25 cellular contexts compared by ENCODE assay signal in the genomic region with DNA sequence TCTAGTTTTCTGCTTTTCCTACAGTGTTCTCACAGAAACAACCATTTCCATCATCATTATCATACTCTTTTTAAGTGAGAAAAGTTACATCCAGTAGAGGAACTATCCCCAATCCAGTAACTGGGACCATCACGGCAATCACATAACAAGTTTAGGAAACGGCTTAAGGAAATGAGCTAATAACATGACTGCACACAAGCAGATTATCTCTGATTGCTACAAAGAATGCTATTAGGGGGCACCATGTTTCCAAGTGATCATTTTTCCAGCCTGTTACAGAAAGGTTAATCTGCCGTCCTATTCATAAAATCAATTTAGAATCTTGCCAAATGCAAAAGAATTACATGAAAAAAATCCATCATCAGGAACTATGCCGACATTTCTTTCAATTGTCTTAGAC.
"Had no signal": no experiment of that assay in that cellular context is flagged by ENCODE, and none has a peak within 500 bp of the region (broad histone marks: within the 10 kb centered on the region; RNA-seq: fewer than 3 reads in every experiment).

No MANE protein-coding gene starts in this region.

- H3K36me3 Mint-ChIP-seq: activated naive CD8-positive, alpha-beta T cell treated with anti-CD3 and anti-CD28 coated beads for 36 hours; mesothelial cell of epicardium; natural killer cell had no signal

- H3K9me3 ChIP-seq: heart right ventricle, left lung, ovary, prostate gland, transverse colon had no signal

- H3K4me3 ChIP-seq: coronary artery, heart right ventricle, left lung, lung, ovary, prostate gland, transverse colon had no signal

- H3K27ac Mint-ChIP-seq: activated B cell treated with CpG ODN at 0.5 μM for 24 hours; activated naive CD8-positive, alpha-beta T cell treated with anti-CD3 and anti-CD28 coated beads for 36 hours; activated T-helper 2 cell treated with anti-CD3 and anti-CD28 coated beads, Interferon-gamma antibody, Interleukin-2, Interleukin-4, amounts not matched to agents 10 μg/mL and 5 μg/mL and 100 μg/mL, durations not matched to agents 14 hours and 24 hours and 36 hours; mesothelial cell of epicardium; natural killer cell; stimulated activated naive CD8-positive, alpha-beta T cell treated with anti-CD3 and anti-CD28 coated beads, Interleukin-15, Interleukin-2, amounts not matched to agents 100 ng/mL and 50 ng/mL, for 24 hours had no signal

- DNase-seq: activated B cell treated with CpG ODN at 0.5 μM for 24 hours; activated CD4-positive, alpha-beta T cell treated with anti-CD3 and anti-CD28 coated beads for 4 hours; activated CD4-positive, alpha-beta T cell treated with anti-CD3 and anti-CD28 coated beads, Interleukin-2, amount 50 U/mL, for 48 hours; activated CD8-positive, alpha-beta memory T cell treated with anti-CD3 and anti-CD28 coated beads, Interleukin-2, amount 50 U/mL, for 48 hours; activated naive CD4-positive, alpha-beta T cell; activated naive CD8-positive, alpha-beta T cell treated with anti-CD3 and anti-CD28 coated beads for 36 hours; activated T-cell treated with anti-CD3 and anti-CD28 coated beads, Interleukin-2, amount 50 U/mL, for 4 hours; amniotic stem cell; heart right ventricle; left lung; natural killer cell; ovary; right cardiac atrium; stimulated activated CD4-positive, alpha-beta T cell treated with anti-CD3 and anti-CD28 coated beads, Interleukin-12 subunit alpha, Interleukin-12 subunit beta, amount 100 ng/mL, for 4 hours; stimulated activated CD4-positive, alpha-beta T cell treated with anti-CD3 and anti-CD28 coated beads, Interleukin-4, amount 100 ng/mL, for 4 hours; T1000; transverse colon had no signal

- FAIRE-seq: bronchial epithelial cell, urothelium cell line had no signal

- H3K4me3 Mint-ChIP-seq: activated B cell treated with CpG ODN at 0.5 μM for 24 hours; activated naive CD8-positive, alpha-beta T cell treated with anti-CD3 and anti-CD28 coated beads for 36 hours; activated T-cell treated with anti-CD3 and anti-CD28 coated beads, Interleukin-2, amount 50 U/mL, for 4 hours; mesothelial cell of epicardium; natural killer cell; stimulated activated naive CD8-positive, alpha-beta T cell treated with anti-CD3 and anti-CD28 coated beads, Interleukin-15, Interleukin-2, amounts not matched to agents 100 ng/mL and 50 ng/mL, for 24 hours had no signal

- H3K4me1 ChIP-seq: prostate gland had no signal

- H3K9me3 Mint-ChIP-seq: activated B cell treated with CpG ODN at 0.5 μM for 24 hours; activated naive CD8-positive, alpha-beta T cell treated with anti-CD3 and anti-CD28 coated beads for 36 hours; activated T-cell treated with anti-CD3 and anti-CD28 coated beads, Interleukin-2, amount 50 U/mL, for 4 hours; activated T-helper 2 cell treated with anti-CD3 and anti-CD28 coated beads, Interferon-gamma antibody, Interleukin-2, Interleukin-4, amounts not matched to agents 10 μg/mL and 5 μg/mL and 100 μg/mL, durations not matched to agents 14 hours and 24 hours and 36 hours; mesothelial cell of epicardium; natural killer cell; stimulated activated naive CD8-positive, alpha-beta T cell treated with anti-CD3 and anti-CD28 coated beads, Interleukin-15, Interleukin-2, amounts not matched to agents 100 ng/mL and 50 ng/mL, for 24 hours had no signal

- H3K27ac ChIP-seq: coronary artery, heart right ventricle, left lung, ovary, prostate gland, transverse colon had no signal

- ATAC-seq: activated T-cell treated with anti-CD3 and anti-CD28 coated beads, Interleukin-2, amount 50 U/mL, for 4 hours; heart right ventricle; left lung; natural killer cell; right cardiac atrium had no signal

- H3K36me3 ChIP-seq: heart right ventricle, left lung, ovary, prostate gland, transverse colon had no signal

- H3K27me3 ChIP-seq: ovary, transverse colon had no signal
